ENCODE assay signal across 5 cellular contexts in genomic region chr17:36201102-36201501, GRCh38. TPM values are rescaled to one million over a fixed set of nuclear protein-coding genes. Genes with fewer than 3 reads are reported as not detected.
"Had no signal": no experiment of that assay in that cellular context is flagged by ENCODE, and none has a peak within 500 bp of the region (broad histone marks: within the 10 kb centered on the region; RNA-seq: fewer than 3 reads in every experiment).

No MANE protein-coding gene starts in this region.

RNA-seq across cellular contexts. Expression of gene CCL3L1, which starts 4.5 kb away (rescaled TPM):
- total RNA-seq: colonic mucosa, esophagus muscularis mucosa, foreskin keratinocyte, gastrocnemius medialis had no signal
- polyA plus RNA-seq: foreskin keratinocyte had no signal

RNA-seq across cellular contexts. Expression of gene CCL4L2, which starts 9.8 kb away (rescaled TPM):
- total RNA-seq: body of pancreas, foreskin keratinocyte, gastrocnemius medialis had no signal
- polyA plus RNA-seq: foreskin keratinocyte had no signal

RNA-seq across cellular contexts. Expression of gene TBC1D3B, which starts 24.7 kb away (rescaled TPM):
- total RNA-seq: body of pancreas had no signal
